Comparison of ENCODE assay signal across 11 cellular contexts in the genomic region with DNA sequence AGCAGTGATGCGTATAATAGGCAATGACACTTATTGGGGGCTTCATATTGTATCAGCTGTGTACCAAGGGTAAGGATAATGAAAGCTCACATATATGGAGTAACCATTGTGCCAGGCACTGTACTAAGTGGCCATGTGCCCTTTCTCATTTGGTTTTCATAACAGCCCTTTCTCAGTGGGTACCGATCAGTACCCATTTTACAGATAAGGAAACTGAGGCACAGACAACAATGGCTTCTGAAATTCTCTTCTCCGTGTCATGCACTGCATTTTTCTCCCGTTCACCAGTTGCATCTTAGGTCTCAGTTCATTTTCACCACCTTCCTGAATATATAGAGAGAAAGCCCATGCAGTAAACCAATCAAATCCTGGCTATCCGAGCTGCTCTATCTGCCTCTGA.
"Had no signal": no experiment of that assay in that cellular context is flagged by ENCODE, and none has a peak within 500 bp of the region (broad histone marks: within the 10 kb centered on the region; RNA-seq: fewer than 3 reads in every experiment).

No MANE protein-coding gene starts in this region.

- H3K4me2 ChIP-seq: GM23338 had no signal

- H3K27ac ChIP-seq: GM23248 had no signal

- DNase-seq: GM23248, GOT3, H7, H9, HCEC 1CT, HFFc6 had no signal

- H3K9me3 ChIP-seq: HAP-1 had no signal

- H3K36me3 ChIP-seq: HAP-1 had no signal

- FAIRE-seq: H1, H54 had no signal

- H3K9ac ChIP-seq: GM23248 had no signal

- H3K4me1 ChIP-seq: HAP-1 had no signal

- H3K4me3 ChIP-seq: GM23248, GM23338, HAP-1 had no signal

- H2AFZ ChIP-seq: GM23248, GM23338 had no signal

- ATAC-seq: GM23338, HCT116 had no signal
